Comparison of ENCODE assay signal across 18 cellular contexts in the genomic region with DNA sequence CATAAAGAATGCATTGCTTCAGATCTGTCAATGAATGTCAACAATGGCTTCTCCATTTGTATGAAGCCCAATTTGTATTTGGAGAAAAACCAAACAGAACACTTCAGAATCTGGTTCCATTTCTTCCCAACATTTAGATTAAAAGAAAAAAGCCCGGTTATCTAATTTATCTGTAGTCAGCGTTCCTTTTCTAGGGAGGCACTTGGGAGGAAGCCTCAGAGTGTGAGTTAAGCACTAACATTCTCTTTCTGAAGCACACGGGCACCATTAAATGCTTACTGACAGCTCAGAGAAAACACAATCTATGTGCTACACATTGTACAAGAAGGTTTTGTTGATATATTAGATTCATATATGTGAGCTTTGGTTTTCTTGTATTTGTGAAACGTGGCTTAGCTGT.
A peak's percentile ranks its signal among the peaks of the same experiment; 100 is the strongest.
DNase-seq lines count a peak whose midpoint lies in the region; ATAC-seq and FAIRE-seq lines count a peak whose summit lies in the region.
"Had no signal": no experiment of that assay in that cellular context is flagged by ENCODE, and none has a peak within 500 bp of the region (broad histone marks: within the 10 kb centered on the region; RNA-seq: fewer than 3 reads in every experiment).

No MANE protein-coding gene starts in this region.

- no peaks in the 10 kb centered on the region for H3K9me3 ChIP-seq in neuron (ENCODE audit: low read length)

- H3K4me3 ChIP-seq in neuron (ENCODE audit: low read length): no peak overlapping the region
- H3K4me3 ChIP-seq: GM23338 had no signal

- peaks cover 4% of the 10 kb centered on the region for H3K4me1 ChIP-seq in neuron (ENCODE audit: insufficient read depth, low read length)

- FAIRE-seq in TTC549 (lab: Jason Lieb, UNC): peak; percentile 90
- FAIRE-seq: GM12892 had no signal

- H2AFZ ChIP-seq in neuron (ENCODE audit: low read depth, low read length): peak overlapping the region; percentile 48
- H2AFZ ChIP-seq: GM23338 had no signal

- DNase-seq in epithelial cell of prostate (ENCODE audit: low read depth, low spot score) (no peak), A172 (ENCODE audit: low spot score) (no peak)
- DNase-seq: 8988T; C1 segment of cervical spinal cord; Calu3; CD4-positive, alpha-beta memory T cell; COR-L47; DMS53; DMS79 treated with DMSO at 0.1 percent for 48 hours; GF-D8; H9 had no signal

- H3K27me3 ChIP-seq in neuron (ENCODE audit: insufficient read depth, low read length): no peaks in the 10 kb centered on the region

- H3K27ac ChIP-seq in epithelial cell of prostate: peak overlapping the region; percentile 92

- ATAC-seq in GM19324 (IDR thresholded peaks at IDR 0.05; ENCODE audit: low FRiP score, unreplicated experiment) (no peak), GM19397 (IDR thresholded peaks at IDR 0.05; ENCODE audit: unreplicated experiment) (no peak)
- ATAC-seq: GM23338, HCT116 had no signal

- H3K36me3 ChIP-seq in neuron (ENCODE audit: insufficient read depth, low read length): no peaks in the 10 kb centered on the region
